9 cellular contexts compared by ENCODE assay signal in the genomic region with DNA sequence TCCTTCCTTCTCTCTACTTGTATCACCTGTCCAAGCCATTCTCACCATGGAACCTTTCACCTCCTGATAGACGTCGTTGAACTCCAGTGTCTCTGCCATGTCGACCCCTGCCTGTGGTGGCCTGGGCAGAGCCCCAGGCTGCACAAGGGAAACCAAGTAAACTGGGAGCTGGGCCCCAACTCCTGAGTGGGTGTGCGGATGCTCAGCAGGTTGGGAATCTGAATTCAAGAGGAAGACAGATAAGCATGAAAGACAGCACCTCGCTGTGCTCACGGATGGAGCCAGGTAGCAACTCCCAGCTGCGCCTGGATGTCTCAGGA. TPM values are rescaled to one million over a fixed set of nuclear protein-coding genes. Genes with fewer than 3 reads are reported as not detected.
A peak's percentile ranks its signal among the peaks of the same experiment; 100 is the strongest.
DNase-seq lines count a peak whose midpoint lies in the region; ATAC-seq, FAIRE-seq and TF ChIP-seq lines count a peak whose summit lies in the region.
"Had no signal": no experiment of that assay in that cellular context is flagged by ENCODE, and none has a peak within 500 bp of the region (broad histone marks: within the 10 kb centered on the region; RNA-seq: fewer than 3 reads in every experiment).

No MANE protein-coding gene starts in this region.

- no peaks in the 10 kb centered on the region for H4K20me1 ChIP-seq in GM12878 (ENCODE audit: control insufficient read depth, insufficient read depth)

- no peak for TF ChIP-seq RAD21 in GM12878 (IDR thresholded peaks at IDR 0.05; ENCODE audit: insufficient read depth, low read depth, low read length)

- peaks cover 10% of the 10 kb centered on the region for H3K4me1 ChIP-seq in GM12878 (ENCODE audit: control insufficient read depth, insufficient read depth, low read length)
- H3K4me1 ChIP-seq in mesodermal cell (ENCODE audit: control insufficient read depth, insufficient read depth, low read length, poor library complexity, severe bottlenecking), result no peaks in the 10 kb centered on the region

- ATAC-seq in GM12878 (peak; percentile 3; the same call in 2 of the 3 replicates), HG03442 (IDR thresholded peaks at IDR 0.05; ENCODE audit: unreplicated experiment) (no peak)

- RAD21 ChIA-PET in GM12878 (lab: Charles Lee; ENCODE audit: unreplicated experiment), result interaction anchor here (1.1 to 2.9 kb wide), 4 partner anchors 9 to 14 kb away, joined by 3 to 14 read pairs (median 6); partner anchors contain the start of gene TNKS1BP1

- FAIRE-seq in GM12878 (lab: Jason Lieb, UNC), result peak; percentile 13

- H3K36me3 ChIP-seq in GM12878 (ENCODE audit: control insufficient read depth in 2 of 2, insufficient read depth in 2 of 2, low read length in 1 of 2) (peaks cover 16 to 23% of the 10 kb centered on the region in 2 experiments), mesodermal cell (ENCODE audit: control insufficient read depth, insufficient read depth, low read length) (peaks cover 45% of the 10 kb centered on the region)

- H3K4me2 ChIP-seq in GM12878 (ENCODE audit: control insufficient read depth, insufficient read depth), result peak overlapping the region; percentile 97

- no TSS peak for BruUV-seq in GM12878 (replicated peaks; lab: Mats Ljungman, UMichigan)

- TF ChIP-seq CTCF in AG04450 (IDR thresholded peaks at IDR 0.05; ENCODE audit: low read depth, low read length), result no peak
- TF ChIP-seq CTCF in HFF-Myc (IDR thresholded peaks at IDR 0.05; ENCODE audit: low read depth, low read length, missing control alignments), result no peak
- no peak for TF ChIP-seq CTCF in GM12878 (IDR thresholded peaks at IDR 0.05 in 2 of 3, conservative IDR thresholded peaks at IDR 0.05 in 1 of 3; ENCODE audit: control insufficient read depth in 2 of 3, extremely low read depth in 1 of 3, insufficient read depth in 1 of 3, low read depth in 3 of 3, low read length in 3 of 3)

- in situ Hi-C loops in GM12878 (cut with MboI), result loop anchor here (25.0 kb wide), 2 partner anchors 1177 to 1252 kb away; partner anchors contain the start of genes LPXN, OR5B21 and ZFP91

- H3K4me3 ChIP-seq in AG04450 (ENCODE audit: low read depth, low read length), result peak overlapping the region; percentile 78
- peak overlapping the region; percentile 77 for H3K4me3 ChIP-seq in HFF-Myc (replicated peaks; ENCODE audit: low read depth, low read length)
- peak overlapping the region; percentile 87 for H3K4me3 ChIP-seq in GM12878
- peak overlapping the region; percentile 71 for H3K4me3 ChIP-seq in mesodermal cell (ENCODE audit: extremely low read depth, insufficient read depth, low read length, poor library complexity, severe bottlenecking)

- H3K9ac ChIP-seq in GM12878 (ENCODE audit: control insufficient read depth, insufficient read depth, low read length), result peak overlapping the region; percentile 88

- CTCF ChIA-PET in AG04450 (lab: Charles Lee), result interaction anchor here (0.8 to 2.3 kb wide), 4 partner anchors 10 to 192 kb away, joined by 3 to 7 read pairs (median 5); partner anchors contain the start of gene TNKS1BP1
- CTCF ChIA-PET in GM12878 (lab: Yijun Ruan, JAX), result interaction anchor here (0.6 to 3.2 kb wide), 6 partner anchors 9 to 1478 kb away, joined by 3 to 13 read pairs (median 4); partner anchors contain the start of gene TNKS1BP1

- no peak for DNase-seq in AG04450 (ENCODE audit: low read depth, low spot score)
- DNase-seq in HFF-Myc (ENCODE audit: extremely low read depth, low read depth), result no peak
- no peak for DNase-seq in GM12878 (ENCODE audit: low read depth, low spot score)
- no peak for DNase-seq in DMS79 treated with DMSO at 0.1 percent for 48 hours (lab: John Stamatoyannopoulos, UW)
- DNase-seq in activated CD8-positive, alpha-beta memory T cell treated with anti-CD3 and anti-CD28 coated beads for 24 hours, result no peak
- no peak for DNase-seq in NCI-H226

- peaks cover 29% of the 10 kb centered on the region for H3K79me2 ChIP-seq in GM12878 (ENCODE audit: control insufficient read depth, insufficient read depth, low read length)

- H2AFZ ChIP-seq in GM12878 (ENCODE audit: control insufficient read depth, low read depth, low read length), result peak overlapping the region; percentile 73

- H3K27me3 ChIP-seq in AG04450 (ENCODE audit: control insufficient read depth, insufficient read depth, low read length) (peaks cover 13% of the 10 kb centered on the region), GM12878 (replicated peaks in 1 of 2; ENCODE audit: control insufficient read depth in 2 of 2, insufficient read depth in 2 of 2, low read length in 1 of 2) (no peaks in the 10 kb centered on the region; a peak in 1 of 4 replicates)

- TF ChIP-seq POLR2A in GM12878 (IDR thresholded peaks at IDR 0.05; ENCODE audit: low read depth, low read length), result no peak

- H3K27ac ChIP-seq in AG04450 (ENCODE audit: low read depth, low read length) (peak overlapping the region; percentile 39), GM12878 (ENCODE audit: control insufficient read depth, insufficient read depth) (peak overlapping the region; percentile 81), mesodermal cell (ENCODE audit: low read depth, low read length, severe bottlenecking) (peak overlapping the region; percentile 73)

- SMC1A ChIA-PET in GM12878 (lab: Charles Lee; ENCODE audit: uncharacterized antibody, unreplicated experiment), result interaction anchor here (4.2 kb wide), 1 partner anchor 9 kb away, joined by 20 read pairs; the partner anchor contains the start of gene TNKS1BP1

- WGBS in GM12878 (ENCODE audit: insufficient coverage, insufficient replicate concordance, low lambda C conversion rate, missing lambda C conversion rate), result 1% methylated on average over 7 of the region's 7 CpGs
- 3 to 16% methylated on average over 7 of the region's 7 CpGs for WGBS in mesodermal cell (ENCODE audit: insufficient coverage in 2 of 2), 2 experiments

- POLR2A ChIA-PET in AG04450 (lab: Yijun Ruan, JAX) (interaction anchor here (0.5 to 2.6 kb wide), 3 partner anchors 9 to 62 kb away, joined by 3 to 14 read pairs (median 6); partner anchors contain the start of gene TNKS1BP1), GM12878 (lab: Charles Lee) (interaction anchor here (1.3 to 4.5 kb wide), 2 partner anchors 10 to 12 kb away, joined by 4 to 35 read pairs; partner anchors contain the start of gene TNKS1BP1)

- H3K9me3 ChIP-seq in AG04450 (ENCODE audit: control insufficient read depth, insufficient read depth, low read length) (no peaks in the 10 kb centered on the region; the same call in 1 of the 2 replicates), GM12878 (replicated peaks; ENCODE audit: control insufficient read depth, insufficient read depth, low read length) (no peaks in the 10 kb centered on the region), mesodermal cell (ENCODE audit: control insufficient read depth, low read length) (no peaks in the 10 kb centered on the region)

- intact Hi-C loops in GM12878 (cut with micrococcal nuclease; ENCODE audit: unreplicated experiment), result no loop called here

- no peak for TF ChIP-seq EP300 in GM12878 (IDR thresholded peaks at IDR 0.05; ENCODE audit: borderline replicate concordance in 1 of 2, control insufficient read depth in 1 of 2, low read depth in 2 of 2, low read length in 2 of 2)

RNA-seq across cellular contexts. Expression of gene SSRP1, which starts 0.7 kb away (rescaled TPM):
- polyA plus RNA-seq in AG04450 (2011; rRNA removed) (111 and 113 TPM in 2 replicates), GM12878 (2011; rRNA removed) (135 and 217 TPM in 2 replicates), GM12878 (2014; fragmentation: Illumina TruSeq; extraction: Trizol) (279 and 333 TPM in 2 replicates), GM12878 (2014; fragmentation: Nextera tagmentation; extraction: Ambion mirVana) (100 to 1,000 TPM in 1 of 2 experiments, 10 to 100 TPM in 1; 74.3 to 119 TPM), GM12878 (2014; rRNA removed) (143 and 145 TPM in 2 replicates), GM12878 (2016; fragmentation: Nextera tagmentation; extraction: Ambion mirVana) (10 to 100 TPM; 73.6 to 79.6 TPM)
- polyA minus RNA-seq in AG04450 (2011; rRNA and poly(A)+ RNA removed), result 115 and 126 TPM in 2 replicates
- total RNA-seq in GM12878 (2013; cell fraction: nucleolus; rRNA removed), result 23.8 and 30.4 TPM in 2 replicates
- total RNA-seq in GM12878 (2014; rRNA removed) (130 and 132 TPM in 2 replicates), GM12878 (2014; rRNA removed; fragmentation: Illumina TruSeq; extraction: Trizol) (188 and 207 TPM in 2 replicates), GM12878 (2021) (174 and 183 TPM in 2 replicates)
- polyA plus RNA-seq in GM12878 (2011; ENCODE audit: low read depth), result 84.5 TPM
- polyA plus RNA-seq in GM12878 (2011; cell fraction: cytosol; rRNA removed), result 273 and 353 TPM in 2 replicates
- polyA plus RNA-seq in GM12878 (2011; cell fraction: nucleus; rRNA removed), result 125 and 155 TPM in 2 replicates
- polyA plus RNA-seq in GM12878 (2012), result 96.1 and 99.1 TPM in 2 replicates
- 215 and 222 TPM in 2 replicates for polyA minus RNA-seq in GM12878 (2011; rRNA and poly(A)+ RNA removed)
- 62.8 and 96.7 TPM in 2 replicates for polyA minus RNA-seq in GM12878 (2011; cell fraction: cytosol; rRNA and poly(A)+ RNA removed)
- polyA minus RNA-seq in GM12878 (2011; cell fraction: nucleus; rRNA and poly(A)+ RNA removed), result 25.4 and 36.8 TPM in 2 replicates
- polyA plus RNA-seq in mesodermal cell (2013, experiment 1 of 2), result 220 TPM
- 213 TPM for polyA plus RNA-seq in mesodermal cell (2013, experiment 2 of 2)

RNA-seq across cellular contexts. Expression of gene P2RX3, which starts 3.2 kb away (rescaled TPM):
- not detected in 2 replicates for polyA plus RNA-seq in AG04450 (2011; rRNA removed)
- polyA minus RNA-seq in AG04450 (2011; rRNA and poly(A)+ RNA removed), result not detected in 2 replicates
- not detected in 2 replicates for total RNA-seq in GM12878 (2013; cell fraction: nucleolus; rRNA removed)
- total RNA-seq in GM12878 (2014; rRNA removed), result not detected in 2 replicates
- not detected in 2 replicates for total RNA-seq in GM12878 (2014; rRNA removed; fragmentation: Illumina TruSeq; extraction: Trizol)
- total RNA-seq in GM12878 (2021), result not detected in 2 replicates
- not detected for polyA plus RNA-seq in GM12878 (2011; ENCODE audit: low read depth)
- 0.05 TPM in 1 of 2 replicates, not detected in the other for polyA plus RNA-seq in GM12878 (2011; rRNA removed)
- polyA plus RNA-seq in GM12878 (2011; cell fraction: cytosol; rRNA removed), result 0.03 TPM in 2 replicates
- 0.07 TPM in 1 of 2 replicates, not detected in the other for polyA plus RNA-seq in GM12878 (2011; cell fraction: nucleus; rRNA removed)
- polyA plus RNA-seq in GM12878 (2012), result not detected in 2 replicates
- polyA plus RNA-seq in GM12878 (2014; fragmentation: Illumina TruSeq; extraction: Trizol), result not detected in 2 replicates
- polyA plus RNA-seq in GM12878 (2014; fragmentation: Nextera tagmentation; extraction: Ambion mirVana), result not detected
- 0.12 TPM in 1 of 2 replicates, not detected in the other for polyA plus RNA-seq in GM12878 (2014; rRNA removed)
- polyA plus RNA-seq in GM12878 (2016; fragmentation: Nextera tagmentation; extraction: Ambion mirVana), result not detected
- polyA minus RNA-seq in GM12878 (2011; rRNA and poly(A)+ RNA removed), result not detected in 2 replicates
- polyA minus RNA-seq in GM12878 (2011; cell fraction: cytosol; rRNA and poly(A)+ RNA removed), result not detected in 2 replicates
- polyA minus RNA-seq in GM12878 (2011; cell fraction: nucleus; rRNA and poly(A)+ RNA removed), result not detected in 2 replicates
- polyA plus RNA-seq in mesodermal cell (2013, experiment 1 of 2), result 7.7 TPM
- 5.2 TPM for polyA plus RNA-seq in mesodermal cell (2013, experiment 2 of 2)
- total RNA-seq: myocyte had no signal

RNA-seq across cellular contexts. Expression of gene TNKS1BP1, which starts 10.2 kb away (rescaled TPM):
- polyA plus RNA-seq in AG04450 (2011; rRNA removed) (59.4 and 63.8 TPM in 2 replicates), GM12878 (2011; rRNA removed) (3.5 and 4.4 TPM in 2 replicates), GM12878 (2014; fragmentation: Illumina TruSeq; extraction: Trizol) (4.9 and 7.3 TPM in 2 replicates), GM12878 (2014; fragmentation: Nextera tagmentation; extraction: Ambion mirVana) (under 1 TPM; 0.26 to 0.47 TPM), GM12878 (2014; rRNA removed) (5.2 and 6.8 TPM in 2 replicates), GM12878 (2016; fragmentation: Nextera tagmentation; extraction: Ambion mirVana) (1 to 10 TPM; 2.1 to 4.1 TPM)
- 76.8 and 78.0 TPM in 2 replicates for polyA minus RNA-seq in AG04450 (2011; rRNA and poly(A)+ RNA removed)
- total RNA-seq in GM12878 (2013; cell fraction: nucleolus; rRNA removed), result 26.1 and 29.2 TPM in 2 replicates
- total RNA-seq in GM12878 (2014; rRNA removed) (4.8 and 5.6 TPM in 2 replicates), GM12878 (2014; rRNA removed; fragmentation: Illumina TruSeq; extraction: Trizol) (2.2 and 3.1 TPM in 2 replicates), GM12878 (2021) (12.5 and 15.8 TPM in 2 replicates)
- polyA plus RNA-seq in GM12878 (2011; ENCODE audit: low read depth), result 6.7 TPM
- 3.9 and 5.5 TPM in 2 replicates for polyA plus RNA-seq in GM12878 (2011; cell fraction: cytosol; rRNA removed)
- 16.4 and 20.4 TPM in 2 replicates for polyA plus RNA-seq in GM12878 (2011; cell fraction: nucleus; rRNA removed)
- polyA plus RNA-seq in GM12878 (2012), result 8.7 and 9.5 TPM in 2 replicates
- 6.2 and 10.0 TPM in 2 replicates for polyA minus RNA-seq in GM12878 (2011; rRNA and poly(A)+ RNA removed)
- polyA minus RNA-seq in GM12878 (2011; cell fraction: cytosol; rRNA and poly(A)+ RNA removed), result 4.8 and 5.5 TPM in 2 replicates
- 1.8 and 4.4 TPM in 2 replicates for polyA minus RNA-seq in GM12878 (2011; cell fraction: nucleus; rRNA and poly(A)+ RNA removed)
- polyA plus RNA-seq in mesodermal cell (2013, experiment 1 of 2), result 125 TPM
- polyA plus RNA-seq in mesodermal cell (2013, experiment 2 of 2), result 103 TPM

RNA-seq across cellular contexts. Expression of gene PRG3, which starts 46.0 kb away (rescaled TPM):
- not detected in 2 replicates for polyA plus RNA-seq in AG04450 (2011; rRNA removed)
- not detected in 2 replicates for polyA minus RNA-seq in AG04450 (2011; rRNA and poly(A)+ RNA removed)
- not detected in 2 replicates for total RNA-seq in GM12878 (2013; cell fraction: nucleolus; rRNA removed)
- not detected in 2 replicates for total RNA-seq in GM12878 (2014; rRNA removed)
- total RNA-seq in GM12878 (2014; rRNA removed; fragmentation: Illumina TruSeq; extraction: Trizol), result not detected in 2 replicates
- not detected in 2 replicates for total RNA-seq in GM12878 (2021)
- not detected for polyA plus RNA-seq in GM12878 (2011; ENCODE audit: low read depth)
- polyA plus RNA-seq in GM12878 (2011; rRNA removed), result not detected in 2 replicates
- polyA plus RNA-seq in GM12878 (2011; cell fraction: cytosol; rRNA removed), result not detected in 2 replicates
- not detected in 2 replicates for polyA plus RNA-seq in GM12878 (2011; cell fraction: nucleus; rRNA removed)
- polyA plus RNA-seq in GM12878 (2012), result not detected in 2 replicates
- not detected in 2 replicates for polyA plus RNA-seq in GM12878 (2014; fragmentation: Illumina TruSeq; extraction: Trizol)
- polyA plus RNA-seq in GM12878 (2014; fragmentation: Nextera tagmentation; extraction: Ambion mirVana), result not detected
- not detected in 2 replicates for polyA plus RNA-seq in GM12878 (2014; rRNA removed)
- polyA plus RNA-seq in GM12878 (2016; fragmentation: Nextera tagmentation; extraction: Ambion mirVana), result not detected
- not detected in 2 replicates for polyA minus RNA-seq in GM12878 (2011; rRNA and poly(A)+ RNA removed)
- not detected in 2 replicates for polyA minus RNA-seq in GM12878 (2011; cell fraction: cytosol; rRNA and poly(A)+ RNA removed)
- not detected in 2 replicates for polyA minus RNA-seq in GM12878 (2011; cell fraction: nucleus; rRNA and poly(A)+ RNA removed)
- polyA plus RNA-seq in mesodermal cell (2013, experiment 1 of 2), result not detected
- polyA plus RNA-seq in mesodermal cell (2013, experiment 2 of 2), result not detected
- total RNA-seq: myocyte had no signal

RNA-seq across cellular contexts. Expression of gene PRG2, which starts 55.5 kb away (rescaled TPM):
- not detected in 2 replicates for polyA plus RNA-seq in AG04450 (2011; rRNA removed)
- polyA minus RNA-seq in AG04450 (2011; rRNA and poly(A)+ RNA removed), result not detected in 2 replicates
- total RNA-seq in GM12878 (2013; cell fraction: nucleolus; rRNA removed), result 1.2 and 1.3 TPM in 2 replicates
- total RNA-seq in GM12878 (2014; rRNA removed), result 0.68 TPM in 1 of 2 replicates, not detected in the other
- 0.41 TPM in 1 of 2 replicates, not detected in the other for total RNA-seq in GM12878 (2014; rRNA removed; fragmentation: Illumina TruSeq; extraction: Trizol)
- total RNA-seq in GM12878 (2021), result 1.7 and 2.0 TPM in 2 replicates
- 1.2 TPM for polyA plus RNA-seq in GM12878 (2011; ENCODE audit: low read depth)
- polyA plus RNA-seq in GM12878 (2011; rRNA removed), result 0.23 and 0.43 TPM in 2 replicates
- polyA plus RNA-seq in GM12878 (2011; cell fraction: cytosol; rRNA removed), result 0.87 and 1.3 TPM in 2 replicates
- 7.3 and 7.5 TPM in 2 replicates for polyA plus RNA-seq in GM12878 (2011; cell fraction: nucleus; rRNA removed)
- 1.3 and 1.7 TPM in 2 replicates for polyA plus RNA-seq in GM12878 (2012)
- 0.10 TPM in 1 of 2 replicates, not detected in the other for polyA plus RNA-seq in GM12878 (2014; fragmentation: Illumina TruSeq; extraction: Trizol)
- 1 to 10 TPM in 1 of 2 experiments, under 1 TPM in 1; 0.88 to 1.0 TPM for polyA plus RNA-seq in GM12878 (2014; fragmentation: Nextera tagmentation; extraction: Ambion mirVana)
- polyA plus RNA-seq in GM12878 (2014; rRNA removed), result 0.25 and 0.40 TPM in 2 replicates
- polyA plus RNA-seq in GM12878 (2016; fragmentation: Nextera tagmentation; extraction: Ambion mirVana), result under 1 TPM in 1 of 2 experiments, not detected in 1; 0.19 TPM
- 0.72 and 1.2 TPM in 2 replicates for polyA minus RNA-seq in GM12878 (2011; rRNA and poly(A)+ RNA removed)
- polyA minus RNA-seq in GM12878 (2011; cell fraction: cytosol; rRNA and poly(A)+ RNA removed), result not detected in 2 replicates
- 0.36 and 1.1 TPM in 2 replicates for polyA minus RNA-seq in GM12878 (2011; cell fraction: nucleus; rRNA and poly(A)+ RNA removed)
- 0.48 TPM for polyA plus RNA-seq in mesodermal cell (2013, experiment 1 of 2)
- not detected for polyA plus RNA-seq in mesodermal cell (2013, experiment 2 of 2)
- total RNA-seq: myocyte had no signal
